In genomic region chr3:20564966-20565365, GRCh38 we compare ENCODE assay signal across 27 cellular contexts.
"Had no signal": no experiment of that assay in that cellular context is flagged by ENCODE, and none has a peak within 500 bp of the region (broad histone marks: within the 10 kb centered on the region; RNA-seq: fewer than 3 reads in every experiment).

No MANE protein-coding gene starts in this region.

- H3K4me1 ChIP-seq: esophagus squamous epithelium, foreskin keratinocyte, gastroesophageal sphincter, heart right ventricle, left lung, psoas muscle, sigmoid colon, stomach, thyroid gland had no signal

- DNase-seq: effector memory CD8-positive, alpha-beta T cell; erythroblast; esophagus squamous epithelium; foreskin keratinocyte; heart right ventricle; hippocampal formation; left cardiac atrium; left lung; mesenchymal stem cell; mucosa of descending colon; naive thymus-derived CD4-positive, alpha-beta T cell; nucleus accumbens; psoas muscle; right cardiac atrium; sigmoid colon; stimulated activated CD4-positive, alpha-beta T cell treated with anti-CD3 and anti-CD28 coated beads, Interleukin-2, amount 100 ng/mL, for 24 hours; stimulated activated CD4-positive, alpha-beta T cell treated with anti-CD3 and anti-CD28 coated beads, Interleukin-4, amount 100 ng/mL, for 24 hours; stimulated activated naive CD4-positive, alpha-beta T cell treated with Interleukin-2 at 50 U/mL for 16 hours; stomach; thyroid gland; trophoblast cell had no signal

- H3K9me3 Mint-ChIP-seq: nephron had no signal

- H3K4me3 ChIP-seq: coronary artery, esophagus squamous epithelium, gastroesophageal sphincter, heart right ventricle, left lung, mucosa of descending colon, psoas muscle, sigmoid colon, stomach, thyroid gland, vagina had no signal

- H3K27me3 Mint-ChIP-seq: effector memory CD8-positive, alpha-beta T cell; naive thymus-derived CD4-positive, alpha-beta T cell had no signal

- H3K9me3 ChIP-seq: esophagus squamous epithelium, gastroesophageal sphincter, heart right ventricle, psoas muscle, sigmoid colon, stomach, thyroid gland, vagina had no signal

- H3K27ac ChIP-seq: coronary artery, esophagus squamous epithelium, foreskin keratinocyte, gastroesophageal sphincter, heart right ventricle, left lung, psoas muscle, sigmoid colon, stomach, thyroid gland, vagina had no signal

- H3K4me3 Mint-ChIP-seq: effector memory CD8-positive, alpha-beta T cell; mesothelial cell of epicardium; naive thymus-derived CD4-positive, alpha-beta T cell; nephron; stimulated activated effector memory CD8-positive, alpha-beta T cell treated with anti-CD3 and anti-CD28 coated beads, Interleukin-12 subunit alpha, Interleukin-12 subunit beta, amount 100 ng/mL, for 72 hours had no signal

- H3K27ac Mint-ChIP-seq: effector memory CD8-positive, alpha-beta T cell; mesothelial cell of epicardium; naive thymus-derived CD4-positive, alpha-beta T cell; stimulated activated effector memory CD8-positive, alpha-beta T cell treated with anti-CD3 and anti-CD28 coated beads, Interleukin-12 subunit alpha, Interleukin-12 subunit beta, amount 100 ng/mL, for 72 hours had no signal

- H3K27me3 ChIP-seq: esophagus squamous epithelium, foreskin keratinocyte, gastroesophageal sphincter, heart right ventricle, left lung, sigmoid colon, stomach, thyroid gland, vagina had no signal

- H3K36me3 ChIP-seq: esophagus squamous epithelium, gastroesophageal sphincter, heart right ventricle, left lung, sigmoid colon, stomach, thyroid gland, vagina had no signal

- ATAC-seq: effector memory CD8-positive, alpha-beta T cell; foreskin keratinocyte; gastroesophageal sphincter; heart right ventricle; left cardiac atrium; left lung; mucosa of descending colon; naive thymus-derived CD4-positive, alpha-beta T cell; psoas muscle; right cardiac atrium; stimulated activated effector memory CD8-positive, alpha-beta T cell treated with anti-CD3 and anti-CD28 coated beads, Interleukin-12 subunit alpha, Interleukin-12 subunit beta, amount 100 ng/mL, for 72 hours had no signal

- H3K4me1 Mint-ChIP-seq: naive thymus-derived CD4-positive, alpha-beta T cell; stimulated activated effector memory CD8-positive, alpha-beta T cell treated with anti-CD3 and anti-CD28 coated beads, Interleukin-12 subunit alpha, Interleukin-12 subunit beta, amount 100 ng/mL, for 72 hours had no signal

- H3K36me3 Mint-ChIP-seq: mesothelial cell of epicardium; naive thymus-derived CD4-positive, alpha-beta T cell; stimulated activated effector memory CD8-positive, alpha-beta T cell treated with anti-CD3 and anti-CD28 coated beads, Interleukin-12 subunit alpha, Interleukin-12 subunit beta, amount 100 ng/mL, for 72 hours had no signal
